Comparison of ENCODE assay signal across 8 cellular contexts in genomic region chr4:119212251-119212963, GRCh38. TPM values are rescaled to one million over a fixed set of nuclear protein-coding genes. Genes with fewer than 3 reads are reported as not detected.
A peak's percentile ranks its signal among the peaks of the same experiment; 100 is the strongest.
DNase-seq lines count a peak whose midpoint lies in the region; ATAC-seq, FAIRE-seq and TF ChIP-seq lines count a peak whose summit lies in the region.

TSS of gene USP53 (plus strand) at chr4:119212713. CDS start at chr4:119239760, 27,047 bp downstream.

- H3K79me2 ChIP-seq in KMS-11 (ENCODE audit: insufficient read depth, low read depth) = peaks cover 29% of the 10 kb centered on the region

- H3K9me3 ChIP-seq in mucosa of stomach (ENCODE audit: control insufficient read depth, low read length) = no peaks in the 10 kb centered on the region

- DNase-seq in DMS53 (lab: John Stamatoyannopoulos, UW) (peak; percentile 98), RCC 7860 (ENCODE audit: low spot score) (peak; percentile 94), activated T-helper 1 cell treated with Interleukin-2 at 50 U/mL for 16 hours (ENCODE audit: low read depth) (peak; percentile 96)
- DNase-seq in stimulated activated CD8-positive, alpha-beta memory T cell treated with anti-CD3 and anti-CD28 coated beads, Interleukin-4, amount 100 ng/mL, for 48 hours = peak; percentile 99

- ATAC-seq in GM21786 (IDR thresholded peaks at IDR 0.05; ENCODE audit: unreplicated experiment) (peak; percentile 91), esophagus mucosa (peak; percentile 99)

- peak within 1 kb of the TSS; percentile 99 for H3K4me2 ChIP-seq in KMS-11

- no peaks in the 10 kb centered on the region; the same call in 1 of the 2 replicates for H3K36me3 ChIP-seq in KMS-11 (ENCODE audit: insufficient read depth)
- no peaks in the 10 kb centered on the region for H3K36me3 ChIP-seq in mucosa of stomach (ENCODE audit: control insufficient read depth, insufficient read depth, low read length)

- no peaks in the 10 kb centered on the region for H3K27me3 ChIP-seq in KMS-11 (ENCODE audit: insufficient read depth, low read depth)
- no peaks in the 10 kb centered on the region for H3K27me3 ChIP-seq in mucosa of stomach (ENCODE audit: control insufficient read depth, insufficient read depth, low read length)

- H3K4me3 ChIP-seq in KMS-11 (IDR thresholded peaks at IDR 0.05; ENCODE audit: insufficient read depth, low read depth, low read length) (peak within 1 kb of the TSS; percentile 73), mucosa of stomach (ENCODE audit: low read length) (peak within 1 kb of the TSS; percentile 71)

- TF ChIP-seq CTCF in KMS-11 (conservative IDR thresholded peaks at IDR 0.05; ENCODE audit: low read depth, low read length) = no peak

- H3K27ac ChIP-seq in KMS-11 = peak within 1 kb of the TSS; percentile 82

- peaks cover 28% of the 10 kb centered on the region for H3K4me1 ChIP-seq in KMS-11 (ENCODE audit: low read depth, poor library complexity, severe bottlenecking)
- peaks cover 5% of the 10 kb centered on the region for H3K4me1 ChIP-seq in mucosa of stomach (ENCODE audit: control insufficient read depth, insufficient read depth, low read length)

- H3K9ac ChIP-seq in KMS-11 = peak within 1 kb of the TSS; percentile 80
- H3K9ac ChIP-seq in mucosa of stomach (ENCODE audit: low read length) = peak within 1 kb of the TSS; percentile 96

- no peaks in the 10 kb centered on the region for H4K20me1 ChIP-seq in KMS-11 (ENCODE audit: insufficient read depth)

- peak within 1 kb of the TSS; percentile 75 for H2AFZ ChIP-seq in KMS-11 (ENCODE audit: low read depth)

- FAIRE-seq in RCC 7860 (lab: Jason Lieb, UNC) = peak; percentile 92

RNA-seq across cellular contexts. Expression of gene USP53, which starts in this region (rescaled TPM):
- total RNA-seq in esophagus mucosa = 19.5 TPM

Comparison
In these comparisons a context has a peak if more than half of its experiments do, and no peak if none do; other contexts are left out.
1. Peak in every context shown above with its lines: DNase-seq, ATAC-seq, H3K4me3 ChIP-seq and H3K27ac ChIP-seq.